ENCODE assay signal across 10 cellular contexts in genomic region chr7:105439174-105439893, GRCh38. TPM values are rescaled to one million over a fixed set of nuclear protein-coding genes. Genes with fewer than 3 reads are reported as not detected.
DNase-seq lines count a peak whose midpoint lies in the region; ATAC-seq and TF ChIP-seq lines count a peak whose summit lies in the region.
"Had no signal": no experiment of that assay in that cellular context is flagged by ENCODE, and none has a peak within 500 bp of the region (broad histone marks: within the 10 kb centered on the region; RNA-seq: fewer than 3 reads in every experiment).

No MANE protein-coding gene starts in this region.

- no peaks in the 10 kb centered on the region for H3K27me3 ChIP-seq in colonic mucosa

- H3K9me3 ChIP-seq in colonic mucosa: no peaks in the 10 kb centered on the region
- H3K9me3 ChIP-seq: left ventricle myocardium inferior, thoracic aorta had no signal

- no peak for TF ChIP-seq CTCF in colonic mucosa (IDR thresholded peaks at IDR 0.05)
- TF ChIP-seq CTCF in GM10248 (IDR thresholded peaks at IDR 0.05; ENCODE audit: control extremely low read depth, extremely low read depth, low read depth, missing control alignments): no peak

- H3K9ac ChIP-seq in colonic mucosa (ENCODE audit: low read depth in 2 of 2, low read length in 2 of 2): no peak overlapping the region

- ATAC-seq in HG03442 (IDR thresholded peaks at IDR 0.05; ENCODE audit: unreplicated experiment): no peak
- no peak for ATAC-seq in HG03439 (IDR thresholded peaks at IDR 0.05; ENCODE audit: unreplicated experiment)

- CTCF ChIA-PET in GM10248 (lab: Yijun Ruan, JAX): interaction anchor here (1.3 to 2.3 kb wide), 3 partner anchors 9 to 556 kb away, joined by 3 to 8 read pairs (median 5); no protein-coding TSS in a partner anchor

- POLR2A ChIA-PET in GM10248 (lab: Yijun Ruan, JAX): no interaction called here

- DNase-seq in EL: peak; percentile 95
- DNase-seq in NCI-H2081 (lab: John Stamatoyannopoulos, UW): peak; percentile 75 to 88
- peak; percentile 44 for DNase-seq in colonic mucosa
- peak; percentile 56 for DNase-seq in non-pigmented ciliary epithelial cell (ENCODE audit: low read depth)
- no peak for DNase-seq in GM10248 (ENCODE audit: extremely low spot score)
- no peak for DNase-seq in retina
- DNase-seq: left ventricle myocardium inferior had no signal

- H3K36me3 ChIP-seq in colonic mucosa: no peaks in the 10 kb centered on the region
- H3K36me3 ChIP-seq: left ventricle myocardium inferior, thoracic aorta had no signal

- H3K4me1 ChIP-seq in colonic mucosa: no peaks in the 10 kb centered on the region
- H3K4me1 ChIP-seq: left ventricle myocardium inferior had no signal

- intact Hi-C loops in colonic mucosa (cut with DNase I): no loop called here

- H3K4me3 ChIP-seq in colonic mucosa: no peak overlapping the region
- H3K4me3 ChIP-seq: left ventricle myocardium inferior, thoracic aorta had no signal

- H3K27ac ChIP-seq in colonic mucosa: no peak overlapping the region
- H3K27ac ChIP-seq: left ventricle myocardium inferior, thoracic aorta had no signal

RNA-seq across cellular contexts. Expression of gene SRPK2, which starts 50.6 kb away (rescaled TPM):
- total RNA-seq in colonic mucosa: 10 to 100 TPM; 25.0 to 30.1 TPM

Comparison
In these comparisons a context has a peak if more than half of its experiments do, and no peak if none do; other contexts are left out.
1. DNase-seq: peak in EL (single experiment), NCI-H2081 (2 of 2), colonic mucosa (single experiment) and non-pigmented ciliary epithelial cell (single experiment); none in GM10248 (single experiment) and retina (single experiment).